Comparison of ENCODE assay signal across 20 cellular contexts in genomic region chr1:87673748-87674147, GRCh38.
DNase-seq lines count a peak whose midpoint lies in the region; ATAC-seq and TF ChIP-seq lines count a peak whose summit lies in the region.
"Had no signal": no experiment of that assay in that cellular context is flagged by ENCODE, and none has a peak within 500 bp of the region (broad histone marks: within the 10 kb centered on the region; RNA-seq: fewer than 3 reads in every experiment).

No MANE protein-coding gene starts in this region.

- no TSS peak for BruUV-seq in PC-3 (replicated peaks; lab: Mats Ljungman, UMichigan)

- no peaks in the 10 kb centered on the region for H3K9me3 ChIP-seq in PC-3 (ENCODE audit: low read length)
- H3K9me3 ChIP-seq: A549, body of pancreas had no signal

- H3K4me2 ChIP-seq in PC-3 (ENCODE audit: low read length), result no peak overlapping the region
- H3K4me2 ChIP-seq: A549 had no signal

- CTCF ChIA-PET in PC-3 (lab: Charles Lee), result interaction anchor here (0.5 kb wide), 1 partner anchor 280 kb away, joined by 3 read pairs; no protein-coding TSS in a partner anchor

- no peak overlapping the region for H3K4me3 ChIP-seq in PC-3 (ENCODE audit: low read length)
- H3K4me3 ChIP-seq in epithelial cell of esophagus (ENCODE audit: low read length), result no peak overlapping the region
- H3K4me3 ChIP-seq in retinal pigment epithelial cell (ENCODE audit: low read length), result no peak overlapping the region
- H3K4me3 ChIP-seq: A549, body of pancreas had no signal

- peak; percentile 5 for DNase-seq in NCI-H82 (lab: John Stamatoyannopoulos, UW)
- no peak for DNase-seq in NCI-H82 treated with DMSO at 0.1 percent for 48 hours (lab: John Stamatoyannopoulos, UW; ENCODE audit: unreplicated experiment)
- peak; percentile 17 for DNase-seq in PC-3
- no peak for DNase-seq in epithelial cell of esophagus (ENCODE audit: low read depth)
- no peak for DNase-seq in retinal pigment epithelial cell (ENCODE audit: low read depth)
- no peak for DNase-seq in amniotic stem cell (lab: John Stamatoyannopoulos, UW)
- DNase-seq: activated CD4-positive, CD25-positive, alpha-beta regulatory T cell treated with anti-CD3 and anti-CD28 coated beads, Interleukin-2, amount 50 U/mL, for 72 hours; activated CD8-positive, alpha-beta memory T cell treated with anti-CD3 and anti-CD28 coated beads for 24 hours; activated T-cell treated with anti-CD3 and anti-CD28 coated beads, Interleukin-2, amount 50 U/mL, for 48 hours; body of pancreas; CD4-positive, CD25-positive, alpha-beta regulatory T cell; DMS79; KBM-7; NCI-H1092; NCI-H2081; NCI-H526; stimulated activated CD4-positive, alpha-beta T cell treated with anti-CD3 and anti-CD28 coated beads, Interleukin-12 subunit alpha, Interleukin-12 subunit beta, amount 100 ng/mL, for 4 hours had no signal

- POLR2A ChIA-PET in PC-3 (lab: Charles Lee; ENCODE audit: unreplicated experiment), result no interaction called here

- no peaks in the 10 kb centered on the region for H3F3A ChIP-seq in PC-3 (ENCODE audit: low read length, unreplicated experiment)

- H3K79me2 ChIP-seq in PC-3 (ENCODE audit: low read length), result no peaks in the 10 kb centered on the region

- no peak overlapping the region for H2AFZ ChIP-seq in PC-3 (ENCODE audit: low read length)

- H3K27ac ChIP-seq in PC-3 (ENCODE audit: low read length), result no peak overlapping the region
- H3K27ac ChIP-seq: A549, body of pancreas had no signal

- ATAC-seq in PC-3, result no peak
- no peak for ATAC-seq in HG03469 (IDR thresholded peaks at IDR 0.05; ENCODE audit: unreplicated experiment)
- ATAC-seq in GM21825 (IDR thresholded peaks at IDR 0.05; ENCODE audit: unreplicated experiment), result no peak
- ATAC-seq: A549, body of pancreas had no signal

- H3K4me1 ChIP-seq in PC-3 (ENCODE audit: insufficient read depth, low read length), result no peaks in the 10 kb centered on the region
- H3K4me1 ChIP-seq: A549, body of pancreas had no signal

- no peaks in the 10 kb centered on the region for H3K9me2 ChIP-seq in PC-3 (replicated peaks; ENCODE audit: low read length)

- no peaks in the 10 kb centered on the region for H4K20me1 ChIP-seq in PC-3 (ENCODE audit: low read length)

- H3K36me3 ChIP-seq in PC-3 (ENCODE audit: low read depth, low read length), result no peaks in the 10 kb centered on the region

- no peak overlapping the region for H3K9ac ChIP-seq in PC-3 (ENCODE audit: low read length)

- intact Hi-C loops in PC-3 (cut with micrococcal nuclease), result loop anchor here (10.0 kb wide), 1 partner anchor 281 kb away; no protein-coding TSS in a partner anchor

- no peaks in the 10 kb centered on the region for H3K27me3 ChIP-seq in PC-3 (ENCODE audit: low read length)
- H3K27me3 ChIP-seq: body of pancreas had no signal

- peak; percentile 44 for TF ChIP-seq CTCF in PC-3 (conservative IDR thresholded peaks at IDR 0.05; ENCODE audit: low read depth, low read length)
- TF ChIP-seq CTCF in epithelial cell of esophagus (IDR thresholded peaks at IDR 0.05; ENCODE audit: insufficient read depth, low read depth, low read length, missing control alignments), result peak; percentile 8
- TF ChIP-seq CTCF in retinal pigment epithelial cell (conservative IDR thresholded peaks at IDR 0.05; ENCODE audit: low read depth, low read length), result peak; percentile 30

Comparison
In these comparisons a context has a peak if more than half of its experiments do, and no peak if none do; other contexts are left out.
1. DNase-seq: peak in NCI-H82 (single experiment) and PC-3 (single experiment); none in NCI-H82 treated with DMSO at 0.1 percent for 48 hours (single experiment), epithelial cell of esophagus (single experiment), retinal pigment epithelial cell (single experiment) and amniotic stem cell (single experiment).
2. Peak in every context shown above with its lines, with median percentiles within 50 percentile points of each other: CTCF ChIP-seq.